Comparison of ENCODE assay signal across 21 cellular contexts in the genomic region with DNA sequence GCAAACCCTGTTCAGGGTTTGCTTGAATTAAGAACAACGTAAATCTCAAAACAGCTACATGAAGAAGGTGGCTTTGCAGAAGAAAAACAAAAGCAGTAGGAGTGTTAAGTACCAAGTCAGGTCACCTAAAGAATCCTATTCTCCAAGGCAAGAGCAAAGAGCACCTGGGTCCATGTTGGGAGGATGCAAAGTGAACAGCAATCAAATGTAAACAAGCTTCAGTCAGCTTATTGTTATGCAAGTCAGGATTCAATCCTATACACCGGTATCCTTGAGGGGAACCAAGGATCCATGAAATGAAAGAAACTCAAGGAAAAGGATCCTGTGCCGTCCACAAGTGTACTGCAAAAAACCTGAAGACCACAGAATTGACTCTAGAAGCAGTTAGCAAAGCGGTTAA.
DNase-seq lines count a peak whose midpoint lies in the region; ATAC-seq, FAIRE-seq and TF ChIP-seq lines count a peak whose summit lies in the region.
"Had no signal": no experiment of that assay in that cellular context is flagged by ENCODE, and none has a peak within 500 bp of the region (broad histone marks: within the 10 kb centered on the region; RNA-seq: fewer than 3 reads in every experiment).

No MANE protein-coding gene starts in this region.

- ATAC-seq in naive thymus-derived CD4-positive, alpha-beta T cell, result no peak
- no peak for ATAC-seq in HG03095 (IDR thresholded peaks at IDR 0.05; ENCODE audit: unreplicated experiment)
- ATAC-seq: Panc1 had no signal

- peaks cover 0 to 7% (median 0%) of the 10 kb centered on the region in 5 donors for H3K27me3 Mint-ChIP-seq in naive thymus-derived CD4-positive, alpha-beta T cell
- H3K27me3 Mint-ChIP-seq: IgD-negative memory B cell had no signal

- H4K20me1 ChIP-seq in OCI-LY7 (ENCODE audit: insufficient read depth, low read length), result no peaks in the 10 kb centered on the region

- no peak overlapping the region for H3K4me2 ChIP-seq in OCI-LY7 (ENCODE audit: low read length)
- H3K4me2 ChIP-seq: KMS-11 had no signal

- H3K36me3 Mint-ChIP-seq in naive thymus-derived CD4-positive, alpha-beta T cell, result no peaks in the 10 kb centered on the region
- H3K36me3 Mint-ChIP-seq: IgD-negative memory B cell had no signal

- H3K79me2 ChIP-seq in OCI-LY7 (ENCODE audit: insufficient read depth, low read depth, low read length), result no peaks in the 10 kb centered on the region

- H3K4me1 ChIP-seq in NT2/D1 (ENCODE audit: insufficient read depth, insufficient read length) (no peaks in the 10 kb centered on the region), iPS-15b (ENCODE audit: control insufficient read depth, insufficient read depth, low read length) (peaks cover 23% of the 10 kb centered on the region), OCI-LY7 (ENCODE audit: insufficient read depth, low read length, poor library complexity, severe bottlenecking) (no peaks in the 10 kb centered on the region)
- no peaks in the 10 kb centered on the region for H3K4me1 ChIP-seq in naive thymus-derived CD4-positive, alpha-beta T cell (ENCODE audit: control insufficient read depth in 2 of 2, insufficient read depth in 2 of 2, low read length in 2 of 2)

- H3K36me3 ChIP-seq in H7 (replicated peaks; ENCODE audit: control insufficient read depth, insufficient read depth, low read length) (no peaks in the 10 kb centered on the region), NT2/D1 (ENCODE audit: insufficient read depth, insufficient read length, low read length) (no peaks in the 10 kb centered on the region), iPS-15b (ENCODE audit: control insufficient read depth, insufficient read depth, low read length) (no peaks in the 10 kb centered on the region), OCI-LY7 (ENCODE audit: insufficient read depth, low read length) (no peaks in the 10 kb centered on the region)
- H3K36me3 ChIP-seq in naive thymus-derived CD4-positive, alpha-beta T cell (ENCODE audit: control insufficient read depth in 2 of 3, insufficient read depth in 3 of 3, low read length in 3 of 3), result no peaks in the 10 kb centered on the region

- no peak overlapping the region for H3K4me3 Mint-ChIP-seq in naive thymus-derived CD4-positive, alpha-beta T cell
- H3K4me3 Mint-ChIP-seq: IgD-negative memory B cell had no signal

- POLR2A ChIA-PET in naive thymus-derived CD4-positive, alpha-beta T cell (lab: Charles Lee), result no interaction called here
- POLR2A ChIA-PET in OCI-LY7 (lab: Charles Lee), result no interaction called here

- H3K27me3 ChIP-seq in H7 (ENCODE audit: control insufficient read depth, insufficient read depth, low read length), result no peaks in the 10 kb centered on the region
- H3K27me3 ChIP-seq in NT2/D1 (ENCODE audit: insufficient read depth, insufficient read length), result no peaks in the 10 kb centered on the region
- H3K27me3 ChIP-seq in iPS-15b (ENCODE audit: control insufficient read depth, insufficient read depth, low read length), result no peaks in the 10 kb centered on the region
- H3K27me3 ChIP-seq in naive thymus-derived CD4-positive, alpha-beta T cell (ENCODE audit: control insufficient read depth in 2 of 2, insufficient read depth in 2 of 2, low read length in 2 of 2), result no peaks in the 10 kb centered on the region

- peaks cover 0 to 26% (median 5%) of the 10 kb centered on the region in 11 donors for H3K9me3 Mint-ChIP-seq in naive thymus-derived CD4-positive, alpha-beta T cell

- CTCF ChIA-PET in naive thymus-derived CD4-positive, alpha-beta T cell (lab: Charles Lee), result no interaction called here
- CTCF ChIA-PET in OCI-LY7 (lab: Charles Lee; ENCODE audit: unreplicated experiment), result no interaction called here

- H3K27ac ChIP-seq in naive thymus-derived CD4-positive, alpha-beta T cell (ENCODE audit: low read depth, low read length), result no peak overlapping the region
- H3K27ac ChIP-seq in OCI-LY7 (ENCODE audit: low read depth, low read length, poor library complexity, severe bottlenecking), result no peak overlapping the region
- H3K27ac ChIP-seq: KMS-11, RWPE1 had no signal

- intact Hi-C loops in naive thymus-derived CD4-positive, alpha-beta T cell (cut with micrococcal nuclease), result no loop called here
- intact Hi-C loops in OCI-LY7 (cut with micrococcal nuclease; ENCODE audit: unreplicated experiment), result no loop called here

- H3K9me2 ChIP-seq in OCI-LY7 (ENCODE audit: insufficient read depth, low read length), result no peaks in the 10 kb centered on the region

- H3K9ac ChIP-seq in NT2/D1 (ENCODE audit: insufficient read length, low read depth) (no peak overlapping the region), iPS-15b (ENCODE audit: low read depth, low read length) (no peak overlapping the region)
- H3K9ac ChIP-seq: KMS-11 had no signal

- H3K4me3 ChIP-seq in H7 (ENCODE audit: insufficient read depth, low read depth, low read length) (no peak overlapping the region), NT2/D1 (ENCODE audit: insufficient read length, low read depth) (no peak overlapping the region), iPS-15b (ENCODE audit: low read depth, low read length) (peak overlapping the region; percentile 9), OCI-LY7 (ENCODE audit: low read depth, low read length, poor library complexity, severe bottlenecking) (no peak overlapping the region)
- H3K4me3 ChIP-seq in naive thymus-derived CD4-positive, alpha-beta T cell (ENCODE audit: low read length), result no peak overlapping the region

- no peak for TF ChIP-seq CTCF in OCI-LY7 (conservative IDR thresholded peaks at IDR 0.05; ENCODE audit: low read length)

- no peak overlapping the region for H2AFZ ChIP-seq in OCI-LY7 (ENCODE audit: low read length)

- H3K4me1 Mint-ChIP-seq in naive thymus-derived CD4-positive, alpha-beta T cell, result no peaks in the 10 kb centered on the region

- H3K9me3 ChIP-seq in NT2/D1 (ENCODE audit: insufficient read depth, low read length) (no peaks in the 10 kb centered on the region), iPS-15b (ENCODE audit: control insufficient read depth, insufficient read depth, low read length) (no peaks in the 10 kb centered on the region), OCI-LY7 (ENCODE audit: low read length) (no peaks in the 10 kb centered on the region)
- H3K9me3 ChIP-seq in naive thymus-derived CD4-positive, alpha-beta T cell (ENCODE audit: control insufficient read depth in 2 of 3, low read length in 3 of 3), result no peaks in the 10 kb centered on the region

- DNase-seq in H7 (peak; percentile 21), NT2/D1 (ENCODE audit: low read depth, low spot score) (peak; percentile 55), urothelium cell line (ENCODE audit: low spot score) (no peak), OCI-LY7 (ENCODE audit: low spot score) (no peak)
- DNase-seq in naive thymus-derived CD4-positive, alpha-beta T cell, result no peak
- DNase-seq: DND-41; GOT3; MM.1S; NCI-H2029; NCI-H446; NCI-H524 treated with DMSO at 0.1 percent for 48 hours; NCI-H82; NK-92 treated with Interleukin-12 subunit alpha and Interleukin-12 subunit beta, amount 100 ng/mL, for 24 hours; SHP77 had no signal

- peak; percentile 82 for FAIRE-seq in urothelium cell line (lab: Jason Lieb, UNC)
- FAIRE-seq: HTR-8/SVneo had no signal

- no TSS peak for BruUV-seq in OCI-LY7 (replicated peaks; lab: Mats Ljungman, UMichigan)

- no peak overlapping the region for H3K27ac Mint-ChIP-seq in naive thymus-derived CD4-positive, alpha-beta T cell
- H3K27ac Mint-ChIP-seq: IgD-negative memory B cell had no signal

Comparison
In these comparisons a context has a peak if more than half of its experiments do, and no peak if none do; other contexts are left out.
1. DNase-seq: peak in H7 (single experiment) and NT2/D1 (single experiment); none in urothelium cell line (single experiment), naive thymus-derived CD4-positive, alpha-beta T cell (0 of 9) and OCI-LY7 (single experiment).